In genomic region chr19:13938361-13939027, GRCh38 we compare ENCODE assay signal across 12 cellular contexts. TPM values are rescaled to one million over a fixed set of nuclear protein-coding genes. Genes with fewer than 3 reads are reported as not detected.
A peak's percentile ranks its signal among the peaks of the same experiment; 100 is the strongest.
DNase-seq lines count a peak whose midpoint lies in the region; ATAC-seq and TF ChIP-seq lines count a peak whose summit lies in the region.
"Had no signal": no experiment of that assay in that cellular context is flagged by ENCODE, and none has a peak within 500 bp of the region (broad histone marks: within the 10 kb centered on the region; RNA-seq: fewer than 3 reads in every experiment).

Gene PODNL1 (minus strand): TSS chr19:13938417. CDS start chr19:13938181, 236 bp downstream.

- H3K4me3 ChIP-seq in fibroblast of the aortic adventitia (ENCODE audit: low read depth, low read length), result peak within 1 kb of the TSS; percentile 66
- peak within 1 kb of the TSS; percentile 83 for H3K4me3 ChIP-seq in osteoblast (ENCODE audit: insufficient read depth, low read length)

- TF ChIP-seq CTCF in fibroblast of the aortic adventitia (IDR thresholded peaks at IDR 0.05; ENCODE audit: insufficient read depth, low read length), result no peak
- no peak for TF ChIP-seq CTCF in osteoblast (IDR thresholded peaks at IDR 0.05; ENCODE audit: extremely low read depth, low read depth, low read length)

- DNase-seq in D341Med (ENCODE audit: low spot score) (peak; percentile 38), fibroblast of the aortic adventitia (ENCODE audit: low read depth) (peak; percentile 78), osteoblast (ENCODE audit: insufficient read length, low spot score, missing footprints) (peak; percentile 97), NCI-H1436 treated with DMSO at 0.1 percent for 48 hours (lab: John Stamatoyannopoulos, UW) (no peak), Ammon's horn (ENCODE audit: low spot score) (no peak)
- DNase-seq in stimulated activated CD4-positive, alpha-beta T cell treated with anti-CD3 and anti-CD28 coated beads, Interleukin-4, amount 100 ng/mL, for 24 hours, result no peak
- DNase-seq: activated CD4-positive, CD25-positive, alpha-beta regulatory T cell; Calu3; erythroblast; Karpas-422 had no signal

- peaks cover 5% of the 10 kb centered on the region for H3K4me1 ChIP-seq in osteoblast (ENCODE audit: insufficient read depth, low read length)

- peak within 1 kb of the TSS; percentile 88 for H3K4me2 ChIP-seq in osteoblast (ENCODE audit: insufficient read depth, low read length)

- no peaks in the 10 kb centered on the region for H4K20me1 ChIP-seq in osteoblast (ENCODE audit: insufficient read depth, low read length)

- no peaks in the 10 kb centered on the region for H3K9me3 ChIP-seq in osteoblast (ENCODE audit: low read depth, low read length)

- no peaks in the 10 kb centered on the region for H3K79me2 ChIP-seq in osteoblast (ENCODE audit: insufficient read depth, low read length)

- H3K27me3 ChIP-seq in osteoblast (ENCODE audit: insufficient read depth, low read length), result no peaks in the 10 kb centered on the region

- H3K36me3 ChIP-seq in osteoblast (ENCODE audit: insufficient read depth, low read length), result no peaks in the 10 kb centered on the region

- peak within 1 kb of the TSS; percentile 11 for H3K27ac ChIP-seq in osteoblast (ENCODE audit: low read depth, low read length)

- peak within 1 kb of the TSS; percentile 58 for H2AFZ ChIP-seq in osteoblast (ENCODE audit: low read length)

- peak; percentile 84 for ATAC-seq in SK-N-SH treated with all-trans-retinoic acid at 6 μM for 48 hours
- no peak for ATAC-seq in HG03095 (IDR thresholded peaks at IDR 0.05; ENCODE audit: unreplicated experiment)

TF ChIP-seq in SK-N-SH treated with all-trans-retinoic acid at 6 μM for 48 hours, 23 proteins besides CTCF, POLR2A, EP300 and RAD21:
- no peak for TF ChIP-seq RARB (CRISPR knock-in tag; IDR thresholded peaks at IDR 0.05)
- TF ChIP-seq BACH2 (CRISPR knock-in tag; IDR thresholded peaks at IDR 0.05; ENCODE audit: borderline replicate concordance), result no peak
- no peak for TF ChIP-seq ZNF70 (CRISPR knock-in tag; IDR thresholded peaks at IDR 0.05)
- TF ChIP-seq GLIS3 (CRISPR knock-in tag; IDR thresholded peaks at IDR 0.05), result no peak
- TF ChIP-seq, protein P1, sequence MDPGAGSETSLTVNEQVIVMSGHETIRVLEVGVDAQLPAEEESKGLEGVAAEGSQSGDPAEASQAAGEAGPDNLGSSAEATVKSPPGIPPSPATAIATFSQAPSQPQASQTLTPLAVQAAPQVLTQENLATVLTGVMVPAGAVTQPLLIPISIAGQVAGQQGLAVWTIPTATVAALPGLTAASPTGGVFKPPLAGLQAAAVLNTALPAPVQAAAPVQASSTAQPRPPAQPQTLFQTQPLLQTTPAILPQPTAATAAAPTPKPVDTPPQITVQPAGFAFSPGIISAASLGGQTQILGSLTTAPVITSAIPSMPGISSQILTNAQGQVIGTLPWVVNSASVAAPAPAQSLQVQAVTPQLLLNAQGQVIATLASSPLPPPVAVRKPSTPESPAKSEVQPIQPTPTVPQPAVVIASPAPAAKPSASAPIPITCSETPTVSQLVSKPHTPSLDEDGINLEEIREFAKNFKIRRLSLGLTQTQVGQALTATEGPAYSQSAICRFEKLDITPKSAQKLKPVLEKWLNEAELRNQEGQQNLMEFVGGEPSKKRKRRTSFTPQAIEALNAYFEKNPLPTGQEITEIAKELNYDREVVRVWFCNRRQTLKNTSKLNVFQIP (CRISPR knock-in tag; IDR thresholded peaks at IDR 0.05; ENCODE audit: borderline replicate concordance, low read depth), result no peak
- TF ChIP-seq ARNTL (CRISPR knock-in tag; IDR thresholded peaks at IDR 0.05; ENCODE audit: borderline replicate concordance, low read depth), result no peak

RNA-seq across cellular contexts. Expression of gene PODNL1, which starts in this region (rescaled TPM):
- total RNA-seq in fibroblast of the aortic adventitia (ENCODE audit: low replicate concordance) (0.90 and 1.6 TPM in 2 replicates), osteoblast (4.0 and 6.5 TPM in 2 replicates)
- total RNA-seq: Calu3 had no signal

Comparison
In these comparisons a context has a peak if more than half of its experiments do, and no peak if none do; other contexts are left out.
1. DNase-seq: peak in D341Med (single experiment), fibroblast of the aortic adventitia (single experiment) and osteoblast (single experiment); none in NCI-H1436 treated with DMSO at 0.1 percent for 48 hours (single experiment), Ammon's horn (single experiment) and stimulated activated CD4-positive, alpha-beta T cell treated with anti-CD3 and anti-CD28 coated beads, Interleukin-4, amount 100 ng/mL, for 24 hours (single experiment).